Comparison of ENCODE assay signal across 5 cellular contexts in the genomic region with DNA sequence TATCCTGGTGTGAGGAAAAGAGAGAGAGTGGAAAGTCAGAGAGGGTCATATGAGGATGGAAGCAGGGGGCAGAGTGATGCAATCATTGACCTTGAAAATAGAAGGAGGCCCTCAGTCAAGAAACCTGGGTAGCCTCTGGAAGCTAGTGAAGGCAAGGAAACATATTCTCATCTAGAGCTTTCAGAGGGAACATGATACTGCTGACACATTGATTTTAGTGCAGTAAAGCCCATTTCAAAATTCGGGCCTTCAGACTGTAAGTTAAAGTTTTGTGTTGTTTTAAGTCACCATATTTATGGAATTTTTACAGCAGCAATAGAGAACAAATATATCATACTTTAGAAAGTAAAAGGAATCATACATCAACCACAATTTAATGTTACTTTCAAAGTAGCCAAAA.
"Had no signal": no experiment of that assay in that cellular context is flagged by ENCODE, and none has a peak within 500 bp of the region (broad histone marks: within the 10 kb centered on the region; RNA-seq: fewer than 3 reads in every experiment).

No MANE protein-coding gene starts in this region.

- H3K9ac ChIP-seq: KMS-11 had no signal

- H3K4me2 ChIP-seq: KMS-11 had no signal

- DNase-seq: KBM-7, KG1 had no signal

- FAIRE-seq: HTR-8/SVneo had no signal

- H3K27ac ChIP-seq: HL-60, KMS-11 had no signal
